Comparison of ENCODE assay signal across 12 cellular contexts in the genomic region with DNA sequence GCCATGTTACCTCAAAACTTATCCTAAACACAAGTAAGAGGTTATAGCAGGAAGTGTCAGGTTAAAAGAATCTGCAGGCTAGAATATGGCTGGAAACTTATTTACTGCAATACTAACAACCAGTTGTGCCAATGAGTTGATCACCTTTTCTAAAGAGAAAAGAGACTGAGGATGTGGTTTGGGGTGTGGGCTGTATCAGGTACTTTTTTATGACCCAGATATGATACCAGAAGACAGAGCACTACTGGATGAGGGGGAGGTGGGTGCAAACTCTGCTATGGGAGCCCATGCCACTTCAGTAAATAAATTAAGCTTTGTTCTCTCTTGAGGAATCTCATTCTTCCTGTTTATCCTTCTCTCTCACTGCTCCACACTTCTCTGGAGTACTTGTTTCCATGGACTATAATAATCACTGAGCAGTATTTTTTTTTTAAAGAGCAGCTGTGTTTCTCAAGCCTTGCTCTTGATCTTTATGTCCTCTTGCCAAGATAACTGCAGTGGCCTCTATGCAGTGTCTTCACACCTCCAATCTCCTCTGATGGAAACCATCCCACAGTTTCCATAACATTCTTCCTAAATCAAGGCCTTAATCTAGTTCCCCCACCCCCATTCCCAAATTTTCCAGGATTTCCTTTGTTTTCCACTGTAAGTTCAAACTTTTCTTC. TPM values are rescaled to one million over a fixed set of nuclear protein-coding genes. Genes with fewer than 3 reads are reported as not detected.
DNase-seq lines count a peak whose midpoint lies in the region; ATAC-seq and TF ChIP-seq lines count a peak whose summit lies in the region.
"Had no signal": no experiment of that assay in that cellular context is flagged by ENCODE, and none has a peak within 500 bp of the region (broad histone marks: within the 10 kb centered on the region; RNA-seq: fewer than 3 reads in every experiment).

No MANE protein-coding gene starts in this region.

- TF ChIP-seq POLR2A in transverse colon (IDR thresholded peaks at IDR 0.05), result no peak

- H3K9me3 Mint-ChIP-seq in activated T-cell treated with anti-CD3 and anti-CD28 coated beads, Interleukin-2, amount 50 U/mL, for 24 hours, result no peaks in the 10 kb centered on the region
- no peaks in the 10 kb centered on the region for H3K9me3 Mint-ChIP-seq in T-cell
- no peaks in the 10 kb centered on the region for H3K9me3 Mint-ChIP-seq in natural killer cell treated with Interleukin-12 subunit alpha and Interleukin-12 subunit beta and Interleukin-15 and Interleukin-18, amount 100 ng/mL, for 72 hours

- TF ChIP-seq CTCF in transverse colon (IDR thresholded peaks at IDR 0.05) (no peak), upper lobe of right lung (IDR thresholded peaks at IDR 0.05) (no peak)

- peaks cover 0 to 12% (median 0%) of the 10 kb centered on the region in 4 donors for H3K4me1 ChIP-seq in transverse colon
- no peaks in the 10 kb centered on the region for H3K4me1 ChIP-seq in upper lobe of right lung
- H3K4me1 ChIP-seq: BE2C, SJSA1 had no signal

- no peak overlapping the region for H3K4me3 Mint-ChIP-seq in activated T-cell treated with anti-CD3 and anti-CD28 coated beads, Interleukin-2, amount 50 U/mL, for 24 hours
- H3K4me3 Mint-ChIP-seq in T-cell, result peak overlapping the region; percentile 2 to 65 (median 35)
- H3K4me3 Mint-ChIP-seq in natural killer cell treated with Interleukin-12 subunit alpha and Interleukin-12 subunit beta and Interleukin-15 and Interleukin-18, amount 100 ng/mL, for 72 hours, result peak overlapping the region; percentile 3

- H3K4me3 ChIP-seq in transverse colon (no peak overlapping the region), upper lobe of right lung (no peak overlapping the region)
- H3K4me3 ChIP-seq: lung, SJSA1 had no signal

- H3K27ac ChIP-seq in transverse colon (no peak overlapping the region), upper lobe of right lung (no peak overlapping the region)
- H3K27ac ChIP-seq: SJSA1 had no signal

- DNase-seq in activated T-cell treated with anti-CD3 and anti-CD28 coated beads, Interleukin-2, amount 50 U/mL, for 24 hours, result no peak
- DNase-seq in activated T-cell treated with anti-CD3 and anti-CD28 coated beads for 4 hours (no peak), T-cell (peak in 30 of 34 experiments; percentile 10 to 64 (median 38)), transverse colon (no peak), upper lobe of right lung (no peak), D341Med (ENCODE audit: low spot score) (no peak)
- DNase-seq in natural killer cell treated with Interleukin-12 subunit alpha and Interleukin-12 subunit beta and Interleukin-15 and Interleukin-18, amount 100 ng/mL, for 72 hours (ENCODE audit: low spot score), result no peak
- DNase-seq: BE2C had no signal

- intact Hi-C loops in transverse colon (cut with DNase I; ENCODE audit: low total_unique reads) (no loop called here), upper lobe of right lung (cut with DNase I) (no loop called here)

- peak overlapping the region; percentile 54 for H3K27ac Mint-ChIP-seq in activated T-cell treated with anti-CD3 and anti-CD28 coated beads, Interleukin-2, amount 50 U/mL, for 24 hours
- H3K27ac Mint-ChIP-seq in T-cell, result peak overlapping the region; percentile 90 to 96
- H3K27ac Mint-ChIP-seq in natural killer cell treated with Interleukin-12 subunit alpha and Interleukin-12 subunit beta and Interleukin-15 and Interleukin-18, amount 100 ng/mL, for 72 hours, result peak overlapping the region in 1 of 2 donors; percentile 2

- CTCF ChIA-PET in T-cell (lab: Charles Lee), result interaction anchor here in 1 of 2 donors (0.6 to 1.0 kb wide), 2 partner anchors 10 to 45 kb away, joined by 4 read pairs; no protein-coding TSS in a partner anchor

- no peaks in the 10 kb centered on the region for H3K36me3 ChIP-seq in transverse colon
- H3K36me3 ChIP-seq in upper lobe of right lung, result no peaks in the 10 kb centered on the region
- H3K36me3 ChIP-seq: BE2C had no signal

- H3K27me3 ChIP-seq in transverse colon, result no peaks in the 10 kb centered on the region
- H3K27me3 ChIP-seq in upper lobe of right lung, result no peaks in the 10 kb centered on the region
- H3K27me3 ChIP-seq: BE2C, SJSA1 had no signal

- ATAC-seq in HG02588 (IDR thresholded peaks at IDR 0.05; ENCODE audit: unreplicated experiment) (peak; percentile 81), T-cell (replicated peaks in 1 of 4) (peak; percentile 89 to 98 (median 96)), upper lobe of right lung (no peak)
- peak; percentile 56 to 66 for ATAC-seq in natural killer cell treated with Interleukin-12 subunit alpha and Interleukin-12 subunit beta and Interleukin-15 and Interleukin-18, amount 100 ng/mL, for 72 hours

- in situ Hi-C loops in transverse colon (cut with MboI; ENCODE audit: low pct_ligation_motif_present in 1 of 4, low pct_unique_long_range_greater_than_20kb in 1 of 4, low sequenced_read_pairs in 3 of 4), result loop anchor here in 2 of 4 donors (25.0 kb wide), 2 partner anchors 161 to 414 kb away; a partner anchor contains a TSS

- no peaks in the 10 kb centered on the region for H3K27me3 Mint-ChIP-seq in activated T-cell treated with anti-CD3 and anti-CD28 coated beads, Interleukin-2, amount 50 U/mL, for 24 hours
- H3K27me3 Mint-ChIP-seq in T-cell, result no peaks in the 10 kb centered on the region
- H3K27me3 Mint-ChIP-seq in natural killer cell treated with Interleukin-12 subunit alpha and Interleukin-12 subunit beta and Interleukin-15 and Interleukin-18, amount 100 ng/mL, for 72 hours, result no peaks in the 10 kb centered on the region

- POLR2A ChIA-PET in T-cell (lab: Charles Lee), result interaction anchor here (0.5 to 0.7 kb wide), 3 partner anchors 12 to 556 kb away, joined by 3 to 6 read pairs (median 4); no protein-coding TSS in a partner anchor

- no peak for TF ChIP-seq EP300 in transverse colon (IDR thresholded peaks at IDR 0.05; ENCODE audit: low read depth)

- H3K9me3 ChIP-seq in transverse colon (no peaks in the 10 kb centered on the region), upper lobe of right lung (no peaks in the 10 kb centered on the region)
- H3K9me3 ChIP-seq: BE2C, SJSA1 had no signal

- H3K36me3 Mint-ChIP-seq in activated T-cell treated with anti-CD3 and anti-CD28 coated beads, Interleukin-2, amount 50 U/mL, for 24 hours (ENCODE audit: low read depth), result peaks cover 8% of the 10 kb centered on the region
- peaks cover 9% of the 10 kb centered on the region for H3K36me3 Mint-ChIP-seq in T-cell
- no peaks in the 10 kb centered on the region for H3K36me3 Mint-ChIP-seq in natural killer cell treated with Interleukin-12 subunit alpha and Interleukin-12 subunit beta and Interleukin-15 and Interleukin-18, amount 100 ng/mL, for 72 hours

- H3K4me1 Mint-ChIP-seq in activated T-cell treated with anti-CD3 and anti-CD28 coated beads, Interleukin-2, amount 50 U/mL, for 24 hours (ENCODE audit: low read depth), result peaks cover 71% of the 10 kb centered on the region
- H3K4me1 Mint-ChIP-seq in T-cell, result peaks cover 81 to 88% (median 82%) of the 10 kb centered on the region in 3 donors
- H3K4me1 Mint-ChIP-seq in natural killer cell treated with Interleukin-12 subunit alpha and Interleukin-12 subunit beta and Interleukin-15 and Interleukin-18, amount 100 ng/mL, for 72 hours (ENCODE audit: low read depth in 2 of 2), result peaks cover 15 to 24% of the 10 kb centered on the region in 2 donors

RNA-seq across cellular contexts. Expression of a gene that starts 51.2 kb away (rescaled TPM):
- total RNA-seq in T-cell (under 1 TPM in 4 of 5 donors, not detected in 1; 0.13 to 0.82 (median 0.45) TPM), transverse colon (10 to 100 TPM; 40.0 to 91.6 (median 47.9) TPM), upper lobe of right lung (70.0 TPM)
- not detected for total RNA-seq in natural killer cell treated with Interleukin-12 subunit alpha and Interleukin-12 subunit beta and Interleukin-15 and Interleukin-18, amount 100 ng/mL, for 72 hours
- total RNA-seq: HT1080, SJSA1 had no signal

Comparison
In these comparisons a context has a peak if more than half of its experiments do, and no peak if none do; other contexts are left out.
1. DNase-seq: peak in T-cell (30 of 34); none in activated T-cell treated with anti-CD3 and anti-CD28 coated beads, Interleukin-2, amount 50 U/mL, for 24 hours (single experiment), activated T-cell treated with anti-CD3 and anti-CD28 coated beads for 4 hours (single experiment), natural killer cell treated with Interleukin-12 subunit alpha and Interleukin-12 subunit beta and Interleukin-15 and Interleukin-18, amount 100 ng/mL, for 72 hours (single experiment), transverse colon (single experiment), upper lobe of right lung (single experiment) and D341Med (single experiment).
2. RNA of a gene that starts 51.2 kb away (total RNA-seq): 70.0 TPM in upper lobe of right lung (single experiment) and 40.0 to 91.6 TPM in transverse colon; 0.13 to 0.82 TPM in T-cell and not detected in natural killer cell treated with Interleukin-12 subunit alpha and Interleukin-12 subunit beta and Interleukin-15 and Interleukin-18, amount 100 ng/mL, for 72 hours; every median in the first group is over 10 times any median in the second.